Comparison of ENCODE assay signal across 16 cellular contexts in genomic region chr12:105205322-105206048, GRCh38. TPM values are rescaled to one million over a fixed set of nuclear protein-coding genes. Genes with fewer than 3 reads are reported as not detected.
A peak's percentile ranks its signal among the peaks of the same experiment; 100 is the strongest.
DNase-seq lines count a peak whose midpoint lies in the region; ATAC-seq and TF ChIP-seq lines count a peak whose summit lies in the region.
"Had no signal": no experiment of that assay in that cellular context is flagged by ENCODE, and none has a peak within 500 bp of the region (broad histone marks: within the 10 kb centered on the region; RNA-seq: fewer than 3 reads in every experiment).

No MANE protein-coding gene starts in this region.

- H3K18ac ChIP-seq in H9 (ENCODE audit: insufficient read length, low read depth, low read length), result no peak overlapping the region

- H2BK120ac ChIP-seq in H9 (ENCODE audit: low read depth, low read length, poor library complexity, severe bottlenecking), result no peak overlapping the region

- H4K91ac ChIP-seq in H9 (ENCODE audit: insufficient read length, low read depth, low read length), result no peak overlapping the region

- DNase-seq in left ventricle myocardium superior (no peak), left cardiac atrium (no peak), Panc1 (ENCODE audit: low read depth, low spot score) (no peak), hepatocyte (ENCODE audit: low spot score) (no peak), upper lobe of right lung (no peak), H9 (no peak), MG63 (no peak)
- DNase-seq: activated T-cell treated with anti-CD3 and anti-CD28 coated beads, Interleukin-2, amount 50 U/mL, for 4 hours; heart left ventricle; NCI-H524 treated with DMSO at 0.1 percent for 48 hours; SIG-M5; stimulated activated CD4-positive, alpha-beta T cell treated with anti-CD3 and anti-CD28 coated beads, Interleukin-4, amount 100 ng/mL, for 1 hour; stomach had no signal

- no peak overlapping the region for H3K14ac ChIP-seq in H9 (ENCODE audit: insufficient read depth, low read length)

- H3K4me3 ChIP-seq in Panc1 (ENCODE audit: low read depth in 2 of 2, low read length in 2 of 2) (no peak overlapping the region), hepatocyte (no peak overlapping the region), upper lobe of right lung (no peak overlapping the region), MG63 (no peak overlapping the region)
- H3K4me3 ChIP-seq: heart left ventricle, lung, stomach had no signal

- H3K27me3 ChIP-seq in Panc1 (ENCODE audit: control insufficient read depth, insufficient read depth, low read length) (no peaks in the 10 kb centered on the region), hepatocyte (no peaks in the 10 kb centered on the region), upper lobe of right lung (no peaks in the 10 kb centered on the region), H9 (ENCODE audit: insufficient read depth, low read length) (no peaks in the 10 kb centered on the region), MG63 (no peaks in the 10 kb centered on the region)
- H3K27me3 ChIP-seq: brain microvascular endothelial cell, heart left ventricle, stomach had no signal

- no peaks in the 10 kb centered on the region for H3K23me2 ChIP-seq in H9 (ENCODE audit: insufficient read length, low read depth, low read length, poor library complexity, severe bottlenecking)

- H3K27ac Mint-ChIP-seq in H9, result no peak overlapping the region

- H3K4me1 Mint-ChIP-seq in H9, result peaks cover 0 to 5% of the 10 kb centered on the region in 2 experiments; a peak in 1 of 4 replicates

- BruUV-seq in Panc1 (replicated peaks; lab: Mats Ljungman, UMichigan), result no TSS peak

- no peaks in the 10 kb centered on the region for H3K9me3 Mint-ChIP-seq in H9
- H3K9me3 Mint-ChIP-seq: activated T-cell treated with anti-CD3 and anti-CD28 coated beads, Interleukin-2, amount 50 U/mL, for 4 hours had no signal

- H3K27ac ChIP-seq in Panc1 (ENCODE audit: low read length), result no peak overlapping the region
- H3K27ac ChIP-seq in hepatocyte, result peak overlapping the region; percentile 27
- no peak overlapping the region for H3K27ac ChIP-seq in upper lobe of right lung
- no peak overlapping the region for H3K27ac ChIP-seq in H9 (ENCODE audit: insufficient read length, low read depth, low read length)
- H3K27ac ChIP-seq: brain microvascular endothelial cell, heart left ventricle had no signal

- intact Hi-C loops in left ventricle myocardium superior (cut with micrococcal nuclease), result no loop called here
- intact Hi-C loops in left cardiac atrium (cut with DNase I), result no loop called here
- intact Hi-C loops in Panc1 (cut with micrococcal nuclease; ENCODE audit: unreplicated experiment), result no loop called here
- intact Hi-C loops in upper lobe of right lung (cut with DNase I), result no loop called here

- no peak for TF ChIP-seq CTCF in Panc1 (IDR thresholded peaks at IDR 0.05)
- no peak for TF ChIP-seq CTCF in hepatocyte (IDR thresholded peaks at IDR 0.05; ENCODE audit: poor library complexity)
- TF ChIP-seq CTCF in upper lobe of right lung (IDR thresholded peaks at IDR 0.05), result no peak
- no peak for TF ChIP-seq CTCF in H9 (conservative IDR thresholded peaks at IDR 0.05)

- H2BK5ac ChIP-seq in H9 (ENCODE audit: insufficient read length, low read length), result no peak overlapping the region

- H4K20me1 ChIP-seq in hepatocyte (ENCODE audit: insufficient read depth, poor library complexity, severe bottlenecking) (no peaks in the 10 kb centered on the region), H9 (ENCODE audit: control insufficient read depth, insufficient read depth, insufficient read length) (no peaks in the 10 kb centered on the region)

- ATAC-seq in left ventricle myocardium superior (peak; percentile 11), left cardiac atrium (no peak), Panc1 (0 out of 2 replicates have a peak, but pooled peaks have one; percentile 40), upper lobe of right lung (peak; percentile 61), HG02852 (IDR thresholded peaks at IDR 0.05; ENCODE audit: unreplicated experiment) (no peak)

- H3K9ac ChIP-seq in H9 (ENCODE audit: extremely low read depth, insufficient read length, low read length), result no peak overlapping the region

- no peaks in the 10 kb centered on the region for H3K9me2 ChIP-seq in hepatocyte (replicated peaks; ENCODE audit: insufficient read depth)

- 91% methylated on average over 10 of the region's 10 CpGs for WGBS in hepatocyte (ENCODE audit: low lambda C conversion rate, missing lambda C conversion rate)
- no CpG with 5 or more reads among the region's 10 CpGs for WGBS in H9 (ENCODE audit: extremely low coverage, insufficient read length, low lambda C conversion rate)

- H3K4ac ChIP-seq in H9 (ENCODE audit: low read depth, low read length), result no peak overlapping the region

- POLR2A ChIA-PET in Panc1 (lab: Charles Lee), result no interaction called here

- no peaks in the 10 kb centered on the region; the same call in 1 of the 2 replicates for H3K36me3 ChIP-seq in Panc1 (ENCODE audit: control insufficient read depth, insufficient read depth, low read length)
- H3K36me3 ChIP-seq in hepatocyte (replicated peaks; ENCODE audit: insufficient read depth, low read depth), result peaks cover 6% of the 10 kb centered on the region
- peaks cover 78% of the 10 kb centered on the region for H3K36me3 ChIP-seq in upper lobe of right lung
- H3K36me3 ChIP-seq in MG63, result peaks cover 53% of the 10 kb centered on the region

- H3K27me3 Mint-ChIP-seq in H9 (ENCODE audit: low read depth), result no peaks in the 10 kb centered on the region

- no peak overlapping the region for H2BK20ac ChIP-seq in H9 (ENCODE audit: low read depth, low read length, poor library complexity, severe bottlenecking)

- H3K9me3 ChIP-seq in Panc1 (ENCODE audit: control insufficient read depth, insufficient read depth, low read depth, low read length) (no peaks in the 10 kb centered on the region), hepatocyte (ENCODE audit: low read depth) (no peaks in the 10 kb centered on the region), upper lobe of right lung (no peaks in the 10 kb centered on the region), H9 (ENCODE audit: control insufficient read depth, low read depth, low read length) (no peaks in the 10 kb centered on the region), MG63 (no peaks in the 10 kb centered on the region)
- H3K9me3 ChIP-seq: heart left ventricle, stomach had no signal

- H2AFZ ChIP-seq in hepatocyte (no peak overlapping the region), H9 (ENCODE audit: low read length) (no peak overlapping the region)

- in situ Hi-C loops in Panc1 (cut with HindIII; ENCODE audit: low pct_unique_long_range_greater_than_20kb, low sequenced_read_pairs), result no loop called here

- H3K23ac ChIP-seq in H9 (ENCODE audit: insufficient read length, low read depth, low read length), result no peak overlapping the region

- no peak overlapping the region for H3T11ph ChIP-seq in H9 (ENCODE audit: low read length)

- no peaks in the 10 kb centered on the region for H3K79me2 ChIP-seq in hepatocyte
- H3K79me2 ChIP-seq in H9 (ENCODE audit: insufficient read depth, low read length), result no peaks in the 10 kb centered on the region

- no peak overlapping the region for H3K4me3 Mint-ChIP-seq in H9
- H3K4me3 Mint-ChIP-seq: activated T-cell treated with anti-CD3 and anti-CD28 coated beads, Interleukin-2, amount 50 U/mL, for 4 hours had no signal

- H3K4me2 ChIP-seq in hepatocyte (no peak overlapping the region), H9 (ENCODE audit: insufficient read depth, insufficient read length, low read length) (no peak overlapping the region)

- H4K5ac ChIP-seq in H9 (ENCODE audit: insufficient read length, low read depth, low read length), result no peak overlapping the region

- no peak overlapping the region for H2BK12ac ChIP-seq in H9 (ENCODE audit: insufficient read length, low read depth, low read length)

- no peaks in the 10 kb centered on the region for H3K79me1 ChIP-seq in H9 (ENCODE audit: insufficient read depth, low read depth, low read length, poor library complexity, severe bottlenecking)

- no peak overlapping the region for H2BK15ac ChIP-seq in H9 (ENCODE audit: low read depth, low read length)

- CTCF ChIA-PET in Panc1 (lab: Charles Lee), result no interaction called here

- H4K8ac ChIP-seq in H9 (replicated peaks; ENCODE audit: insufficient read length, low read depth, low read length), result no peak overlapping the region

- no peaks in the 10 kb centered on the region for H3K4me1 ChIP-seq in Panc1 (ENCODE audit: control insufficient read depth, insufficient read depth, low read length)
- H3K4me1 ChIP-seq in hepatocyte (ENCODE audit: insufficient read depth), result no peaks in the 10 kb centered on the region
- H3K4me1 ChIP-seq in upper lobe of right lung, result no peaks in the 10 kb centered on the region
- no peaks in the 10 kb centered on the region for H3K4me1 ChIP-seq in H9 (ENCODE audit: insufficient read depth, low read length)

- no peak overlapping the region for H2AK5ac ChIP-seq in H9 (ENCODE audit: insufficient read length, low read length)

- no peak overlapping the region for H3K56ac ChIP-seq in H9 (ENCODE audit: insufficient read length, low read depth, low read length)

- peaks cover 7 to 38% (median 30%) of the 10 kb centered on the region in 3 experiments; a peak in 6 of 7 replicates for H3K36me3 Mint-ChIP-seq in H9 (ENCODE audit: insufficient read depth in 1 of 3, low read depth in 3 of 3)

RNA-seq across cellular contexts. Expression of gene APPL2, which starts 30.5 kb away (rescaled TPM):
- 16.2 TPM for total RNA-seq in left ventricle myocardium superior
- total RNA-seq in left cardiac atrium, result 10 to 100 TPM; 18.2 to 19.2 TPM
- total RNA-seq in Panc1 (2021; ENCODE audit: unreplicated experiment), result 21.2 TPM
- 15.3 TPM for polyA plus RNA-seq in Panc1 (2012; ENCODE audit: insufficient read length)
- total RNA-seq in hepatocyte, result 51.9 and 74.1 TPM in 2 replicates
- polyA plus RNA-seq in hepatocyte, result 38.2 and 42.2 TPM in 2 replicates
- total RNA-seq in upper lobe of right lung, result 30.9 TPM
- 17.0 and 18.5 TPM in 2 replicates for total RNA-seq in H9 (2021)
- total RNA-seq in MG63 (2014; rRNA removed; shearing (Covaris generic); ENCODE audit: low replicate concordance), result 20.4 and 30.1 TPM in 2 replicates

Comparison
In these comparisons a context has a peak if more than half of its experiments do, and no peak if none do; other contexts are left out.
1. ATAC-seq: peak in left ventricle myocardium superior (single experiment), Panc1 (single experiment) and upper lobe of right lung (single experiment); none in left cardiac atrium (0 of 2) and HG02852 (single experiment).